In the genomic region with DNA sequence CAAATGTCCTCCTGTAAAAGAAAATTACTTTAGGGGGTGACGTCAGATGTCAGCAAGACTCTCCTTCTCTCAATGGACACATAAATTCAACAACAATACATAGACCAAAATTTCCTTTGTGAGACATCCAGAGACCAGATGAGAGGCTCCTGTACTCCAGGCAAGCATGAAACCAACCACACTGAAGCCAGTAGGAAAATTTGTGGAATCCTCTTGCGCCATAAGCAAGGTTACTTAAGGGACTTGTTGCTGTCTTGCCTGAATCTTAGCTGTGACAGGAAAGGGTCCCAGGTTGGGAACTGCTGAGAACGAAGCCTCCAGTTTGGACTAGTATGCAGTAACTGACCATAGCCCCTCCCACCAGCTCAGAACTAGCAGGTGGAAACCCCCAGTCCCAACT, we compare ENCODE assay signal across 15 cellular contexts.
"Had no signal": no experiment of that assay in that cellular context is flagged by ENCODE, and none has a peak within 500 bp of the region (broad histone marks: within the 10 kb centered on the region; RNA-seq: fewer than 3 reads in every experiment).

No MANE protein-coding gene starts in this region.

- H3K9me3 ChIP-seq: left lung, pancreas had no signal

- H3K36me3 ChIP-seq: transverse colon had no signal

- H3K27ac ChIP-seq: cardiac muscle cell, epithelial cell of prostate, left lung, pancreas, skin epidermis, transverse colon had no signal

- H3K4me3 ChIP-seq: cardiac muscle cell, left lung, pancreas, skin epidermis, transverse colon had no signal

- DNase-seq: activated CD4-positive, alpha-beta T cell treated with anti-CD3 and anti-CD28 coated beads, Interleukin-2, amount 50 U/mL, for 1 hour; activated naive CD4-positive, alpha-beta T cell treated with anti-CD3 and anti-CD28 coated beads for 36 hours; activated naive CD8-positive, alpha-beta T cell treated with anti-CD3 and anti-CD28 coated beads, Interleukin-2, amount 50 U/mL, for 24 hours; activated T-cell treated with anti-CD3 and anti-CD28 coated beads for 4 hours; hippocampal formation; kidney; left lung; naive thymus-derived CD8-positive, alpha-beta T cell; pancreas; stimulated activated CD4-positive, alpha-beta T cell treated with anti-CD3 and anti-CD28 coated beads, Interleukin-4, amount 100 ng/mL, for 24 hours; stimulated activated naive CD4-positive, alpha-beta T cell; transverse colon had no signal

- H3K4me1 ChIP-seq: left lung, pancreas, transverse colon had no signal

- H3K27me3 ChIP-seq: cardiac muscle cell, left lung, pancreas, transverse colon had no signal
